1 cellular context compared by ENCODE assay signal in the genomic region with DNA sequence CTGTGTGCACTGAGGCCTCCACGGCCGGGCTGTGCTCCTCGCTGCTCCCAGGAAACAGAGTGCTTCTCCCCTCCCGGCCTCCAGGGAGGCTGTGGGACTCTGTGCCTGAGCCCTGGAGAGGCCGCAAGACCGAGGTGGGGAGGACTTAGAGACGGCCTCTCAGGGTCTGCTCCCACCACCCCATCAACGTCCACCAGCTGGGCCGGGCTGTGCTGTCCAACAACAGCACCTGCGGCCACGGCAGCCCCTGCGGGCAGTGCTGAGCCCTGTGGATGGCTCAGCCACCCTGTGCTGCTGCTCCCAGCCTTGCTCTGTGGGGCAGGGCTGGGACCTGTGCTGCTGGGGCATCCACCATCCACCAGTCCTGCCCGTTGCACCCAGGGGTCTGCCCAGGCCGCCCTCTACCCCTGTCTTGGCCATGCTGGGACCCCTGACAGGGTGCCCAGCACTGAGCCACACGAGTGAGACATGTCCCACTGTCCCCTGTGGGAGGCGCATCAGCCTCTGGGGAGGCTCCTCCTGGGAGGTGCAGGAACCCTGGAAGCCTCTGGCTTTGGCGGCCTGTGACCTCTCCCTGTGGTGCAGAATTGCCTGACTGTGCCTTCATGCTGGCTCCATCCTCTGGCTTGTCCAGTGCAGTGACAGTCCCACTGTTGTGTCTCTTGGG.
A peak's percentile ranks its signal among the peaks of the same experiment; 100 is the strongest.
TF ChIP-seq lines count a peak whose summit lies in the region.

No MANE protein-coding gene starts in this region.

TF ChIP-seq in HepG2, 621 proteins besides CTCF, POLR2A, EP300 and RAD21:
- TF ChIP-seq, protein P1, sequence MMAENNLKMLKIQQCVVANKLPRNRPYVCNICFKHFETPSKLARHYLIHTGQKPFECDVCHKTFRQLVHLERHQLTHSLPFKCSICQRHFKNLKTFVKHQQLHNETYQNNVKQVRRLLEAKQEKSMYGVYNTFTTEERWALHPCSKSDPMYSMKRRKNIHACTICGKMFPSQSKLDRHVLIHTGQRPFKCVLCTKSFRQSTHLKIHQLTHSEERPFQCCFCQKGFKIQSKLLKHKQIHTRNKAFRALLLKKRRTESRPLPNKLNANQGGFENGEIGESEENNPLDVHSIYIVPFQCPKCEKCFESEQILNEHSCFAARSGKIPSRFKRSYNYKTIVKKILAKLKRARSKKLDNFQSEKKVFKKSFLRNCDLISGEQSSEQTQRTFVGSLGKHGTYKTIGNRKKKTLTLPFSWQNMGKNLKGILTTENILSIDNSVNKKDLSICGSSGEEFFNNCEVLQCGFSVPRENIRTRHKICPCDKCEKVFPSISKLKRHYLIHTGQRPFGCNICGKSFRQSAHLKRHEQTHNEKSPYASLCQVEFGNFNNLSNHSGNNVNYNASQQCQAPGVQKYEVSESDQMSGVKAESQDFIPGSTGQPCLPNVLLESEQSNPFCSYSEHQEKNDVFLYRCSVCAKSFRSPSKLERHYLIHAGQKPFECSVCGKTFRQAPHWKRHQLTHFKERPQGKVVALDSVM (CRISPR knock-in tag; IDR thresholded peaks at IDR 0.05) = peak; percentile 28; the same call in 1 of the 2 replicates
- TF ChIP-seq IKZF4 (CRISPR knock-in tag; IDR thresholded peaks at IDR 0.05; ENCODE audit: borderline replicate concordance, low read depth, not compliant biosample characterization) = no peak
- TF ChIP-seq, protein P2, sequence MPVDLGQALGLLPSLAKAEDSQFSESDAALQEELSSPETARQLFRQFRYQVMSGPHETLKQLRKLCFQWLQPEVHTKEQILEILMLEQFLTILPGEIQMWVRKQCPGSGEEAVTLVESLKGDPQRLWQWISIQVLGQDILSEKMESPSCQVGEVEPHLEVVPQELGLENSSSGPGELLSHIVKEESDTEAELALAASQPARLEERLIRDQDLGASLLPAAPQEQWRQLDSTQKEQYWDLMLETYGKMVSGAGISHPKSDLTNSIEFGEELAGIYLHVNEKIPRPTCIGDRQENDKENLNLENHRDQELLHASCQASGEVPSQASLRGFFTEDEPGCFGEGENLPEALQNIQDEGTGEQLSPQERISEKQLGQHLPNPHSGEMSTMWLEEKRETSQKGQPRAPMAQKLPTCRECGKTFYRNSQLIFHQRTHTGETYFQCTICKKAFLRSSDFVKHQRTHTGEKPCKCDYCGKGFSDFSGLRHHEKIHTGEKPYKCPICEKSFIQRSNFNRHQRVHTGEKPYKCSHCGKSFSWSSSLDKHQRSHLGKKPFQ (CRISPR knock-in tag; IDR thresholded peaks at IDR 0.05; ENCODE audit: insufficient replicate concordance) = no peak
- TF ChIP-seq ZNF660 (CRISPR knock-in tag; IDR thresholded peaks at IDR 0.05; ENCODE audit: borderline replicate concordance, low read depth) = no peak
- no peak for TF ChIP-seq KAT7 (CRISPR knock-in tag; IDR thresholded peaks at IDR 0.05; ENCODE audit: borderline replicate concordance)
- no peak for TF ChIP-seq CBX1 (IDR thresholded peaks at IDR 0.05; ENCODE audit: low read depth)
